In genomic region chr15:42704492-42704926, GRCh38 we compare ENCODE assay signal across 8 cellular contexts. TPM values are rescaled to one million over a fixed set of nuclear protein-coding genes. Genes with fewer than 3 reads are reported as not detected.
DNase-seq lines count a peak whose midpoint lies in the region; ATAC-seq and TF ChIP-seq lines count a peak whose summit lies in the region.

No MANE protein-coding gene starts in this region.

- ATAC-seq in GM21576 (IDR thresholded peaks at IDR 0.05; ENCODE audit: unreplicated experiment) (peak; percentile 69), left colon (peak; percentile 96), HG03520 (IDR thresholded peaks at IDR 0.05; ENCODE audit: unreplicated experiment) (no peak)

- DNase-seq in AG04450 (ENCODE audit: low read depth, low spot score) (peak; percentile 23), NCI-H345 (lab: John Stamatoyannopoulos, UW) (peak; percentile 38), chondrocyte (ENCODE audit: low spot score) (no peak), left colon (peak; percentile 39 to 70)
- peak; percentile 55 for DNase-seq in activated CD4-positive, CD25-positive, alpha-beta regulatory T cell treated with anti-CD3 and anti-CD28 coated beads, Interleukin-2, amount 50 U/mL, for 72 hours
- peak; percentile 45 for DNase-seq in stimulated activated CD4-positive, alpha-beta T cell treated with anti-CD3 and anti-CD28 coated beads, Interleukin-4, amount 100 ng/mL, for 1 hour

- H3K9me3 Mint-ChIP-seq in chondrocyte (ENCODE audit: low read depth): peaks cover 13% of the 10 kb centered on the region

- no peak overlapping the region for H3K27ac ChIP-seq in AG04450 (ENCODE audit: low read depth, low read length)

- POLR2A ChIA-PET in AG04450 (lab: Yijun Ruan, JAX): no interaction called here

- no peak overlapping the region for H3K27ac Mint-ChIP-seq in chondrocyte (ENCODE audit: unreplicated experiment)

- H3K4me3 ChIP-seq in AG04450 (ENCODE audit: low read depth, low read length): no peak overlapping the region

- peak; percentile 97 for TF ChIP-seq CTCF in AG04450 (IDR thresholded peaks at IDR 0.05; ENCODE audit: low read depth, low read length)
- peak; percentile 92 for TF ChIP-seq CTCF in chondrocyte (IDR thresholded peaks at IDR 0.05)

- intact Hi-C loops in left colon (cut with DNase I, micrococcal nuclease): loop anchor here in 1 of 2 donors (10.0 kb wide), 1 partner anchor 220 kb away; the partner anchor contains the start of gene TTBK2

- H3K27me3 ChIP-seq in AG04450 (ENCODE audit: control insufficient read depth, insufficient read depth, low read length): no peaks in the 10 kb centered on the region

- peaks cover 6% of the 10 kb centered on the region for H3K4me1 Mint-ChIP-seq in chondrocyte (ENCODE audit: low read depth)

- no peaks in the 10 kb centered on the region; the same call in 1 of the 2 replicates for H3K9me3 ChIP-seq in AG04450 (ENCODE audit: control insufficient read depth, insufficient read depth, low read length)

- CTCF ChIA-PET in AG04450 (lab: Charles Lee): interaction anchor here (1.2 to 1.9 kb wide), 4 partner anchors 10 to 230 kb away, joined by 3 to 13 read pairs (median 4); no protein-coding TSS in a partner anchor

- no peaks in the 10 kb centered on the region for H3K27me3 Mint-ChIP-seq in chondrocyte (ENCODE audit: low read depth)

- peaks cover 17% of the 10 kb centered on the region for H3K36me3 Mint-ChIP-seq in chondrocyte (ENCODE audit: low read depth)

- no peak overlapping the region for H3K4me3 Mint-ChIP-seq in chondrocyte (ENCODE audit: unreplicated experiment)

RNA-seq across cellular contexts. Expression of gene CDAN1, which starts 32.4 kb away (rescaled TPM):
- polyA plus RNA-seq in AG04450 (2011; rRNA removed): 3.9 and 4.4 TPM in 2 replicates
- 6.7 and 6.8 TPM in 2 replicates for polyA minus RNA-seq in AG04450 (2011; rRNA and poly(A)+ RNA removed)
- total RNA-seq in chondrocyte: 14.5 to 21.0 TPM (median 15.7 TPM) in 3 replicates
- 10 to 100 TPM; 13.8 TPM for total RNA-seq in left colon
